Comparison of ENCODE assay signal across 29 cellular contexts in the genomic region with DNA sequence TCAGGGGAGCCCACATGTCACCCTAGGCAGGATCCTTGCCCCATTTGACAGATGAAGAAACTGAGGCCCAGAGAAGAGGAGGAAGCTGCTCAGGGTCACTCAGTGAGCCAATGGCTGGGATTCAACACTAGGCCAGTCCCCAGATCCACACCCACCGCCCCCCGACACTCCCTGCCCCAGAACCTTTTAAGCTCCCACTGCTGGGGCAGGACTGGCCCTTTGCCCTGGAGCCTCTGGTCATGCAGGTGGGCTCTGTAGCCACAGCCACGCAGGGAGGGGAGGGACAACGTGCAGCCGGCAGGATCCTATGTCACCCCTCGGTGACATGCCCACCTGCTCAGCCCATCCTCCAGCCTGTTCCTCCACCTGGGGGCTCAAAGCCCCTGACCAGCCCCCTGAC.
"Had no signal": no experiment of that assay in that cellular context is flagged by ENCODE, and none has a peak within 500 bp of the region (broad histone marks: within the 10 kb centered on the region; RNA-seq: fewer than 3 reads in every experiment).

No MANE protein-coding gene starts in this region.

- H3K27ac ChIP-seq: neural progenitor cell, neutrophil, ovary, parathyroid adenoma, psoas muscle, right lobe of liver, sigmoid colon, stomach, thoracic aorta, thyroid gland, tibial nerve, upper lobe of right lung, uterus had no signal

- H3K36me3 ChIP-seq: neural progenitor cell, neutrophil, ovary, right lobe of liver, sigmoid colon, stomach, thoracic aorta, thyroid gland, tibial nerve, upper lobe of right lung, uterus had no signal

- H2AFZ ChIP-seq: neural progenitor cell, parathyroid adenoma had no signal

- H3K9me3 Mint-ChIP-seq: natural killer cell; nephron; neural progenitor cell; stimulated activated effector memory CD8-positive, alpha-beta T cell treated with anti-CD3 and anti-CD28 coated beads, Interleukin-12 subunit alpha, Interleukin-12 subunit beta, amount 100 ng/mL, for 72 hours; stimulated activated naive B cell treated with anti-CD40 and anti-IgM and Interleukin-4, amounts not matched to agents 10 μg/mL and 1 μg/mL and 100 μg/mL, for 72 hours had no signal

- H3K27ac Mint-ChIP-seq: naive thymus-derived CD4-positive, alpha-beta T cell; natural killer cell; progenitor cell of endocrine pancreas; stimulated activated effector memory CD8-positive, alpha-beta T cell treated with anti-CD3 and anti-CD28 coated beads, Interleukin-12 subunit alpha, Interleukin-12 subunit beta, amount 100 ng/mL, for 72 hours; stimulated activated naive B cell treated with anti-CD40 and anti-IgM and Interleukin-4, amounts not matched to agents 10 μg/mL and 1 μg/mL and 100 μg/mL, for 72 hours had no signal

- ATAC-seq: naive thymus-derived CD4-positive, alpha-beta T cell; natural killer cell; psoas muscle; right cardiac atrium; right lobe of liver; stimulated activated effector memory CD8-positive, alpha-beta T cell treated with anti-CD3 and anti-CD28 coated beads, Interleukin-12 subunit alpha, Interleukin-12 subunit beta, amount 100 ng/mL, for 72 hours; stimulated activated naive B cell treated with anti-CD40 and anti-IgM and Interleukin-4, amounts not matched to agents 10 μg/mL and 1 μg/mL and 100 μg/mL, for 72 hours; upper lobe of right lung had no signal

- H3K36me3 Mint-ChIP-seq: naive thymus-derived CD4-positive, alpha-beta T cell; natural killer cell; neural progenitor cell; stimulated activated effector memory CD8-positive, alpha-beta T cell treated with anti-CD3 and anti-CD28 coated beads, Interleukin-12 subunit alpha, Interleukin-12 subunit beta, amount 100 ng/mL, for 72 hours; stimulated activated naive B cell treated with anti-CD40 and anti-IgM and Interleukin-4, amounts not matched to agents 10 μg/mL and 1 μg/mL and 100 μg/mL, for 72 hours had no signal

- H3K4me1 ChIP-seq: parathyroid adenoma, psoas muscle, right lobe of liver, sigmoid colon, stomach, thyroid gland, tibial nerve, upper lobe of right lung, uterus had no signal

- H3K4me2 ChIP-seq: neural progenitor cell had no signal

- H3K4me1 Mint-ChIP-seq: naive thymus-derived CD4-positive, alpha-beta T cell; natural killer cell; nephron; stimulated activated effector memory CD8-positive, alpha-beta T cell treated with anti-CD3 and anti-CD28 coated beads, Interleukin-12 subunit alpha, Interleukin-12 subunit beta, amount 100 ng/mL, for 72 hours; stimulated activated naive B cell treated with anti-CD40 and anti-IgM and Interleukin-4, amounts not matched to agents 10 μg/mL and 1 μg/mL and 100 μg/mL, for 72 hours had no signal

- H3K27me3 Mint-ChIP-seq: progenitor cell of endocrine pancreas had no signal

- H3K9ac ChIP-seq: neural progenitor cell, parathyroid adenoma had no signal

- DNase-seq: naive thymus-derived CD4-positive, alpha-beta T cell; natural killer cell; nucleus accumbens; ovary; posterior cingulate gyrus; psoas muscle; right cardiac atrium; sigmoid colon; small intestine; stimulated activated CD4-positive, alpha-beta T cell treated with anti-CD3 and anti-CD28 coated beads, Interleukin-15, amount 100 ng/mL, for 24 hours; stimulated activated CD4-positive, alpha-beta T cell treated with anti-CD3 and anti-CD28 coated beads, Interleukin-2, amount 100 ng/mL, for 24 hours; stimulated activated CD4-positive, alpha-beta T cell treated with anti-CD3 and anti-CD28 coated beads, Interleukin-2, amount 100 ng/mL, for 48 hours; stimulated activated CD4-positive, alpha-beta T cell treated with anti-CD3 and anti-CD28 coated beads, Interleukin-4, amount 100 ng/mL, for 24 hours; stimulated activated naive B cell treated with anti-CD40 and anti-IgM and Interleukin-4, amounts not matched to agents 10 μg/mL and 1 μg/mL and 100 μg/mL, for 72 hours; stimulated activated naive CD4-positive, alpha-beta T cell treated with Interleukin-2 at 50 U/mL for 16 hours; stomach; thyroid gland; trophoblast cell; upper lobe of right lung; uterus had no signal

- H3K4me3 ChIP-seq: neural progenitor cell, ovary, psoas muscle, right lobe of liver, sigmoid colon, stomach, thoracic aorta, thyroid gland, tibial nerve, upper lobe of right lung, uterus had no signal

- H3K27me3 ChIP-seq: neural progenitor cell, ovary, right lobe of liver, thyroid gland, uterus had no signal

- H3K4me3 Mint-ChIP-seq: naive thymus-derived CD4-positive, alpha-beta T cell; natural killer cell; nephron; neural progenitor cell; stimulated activated effector memory CD8-positive, alpha-beta T cell treated with anti-CD3 and anti-CD28 coated beads, Interleukin-12 subunit alpha, Interleukin-12 subunit beta, amount 100 ng/mL, for 72 hours; stimulated activated naive B cell treated with anti-CD40 and anti-IgM and Interleukin-4, amounts not matched to agents 10 μg/mL and 1 μg/mL and 100 μg/mL, for 72 hours had no signal

- H3K9me3 ChIP-seq: neutrophil, ovary, psoas muscle, right lobe of liver, sigmoid colon, stomach, thoracic aorta, thyroid gland, tibial nerve, upper lobe of right lung, uterus had no signal
